ENCODE assay signal across 6 cellular contexts in the genomic region with DNA sequence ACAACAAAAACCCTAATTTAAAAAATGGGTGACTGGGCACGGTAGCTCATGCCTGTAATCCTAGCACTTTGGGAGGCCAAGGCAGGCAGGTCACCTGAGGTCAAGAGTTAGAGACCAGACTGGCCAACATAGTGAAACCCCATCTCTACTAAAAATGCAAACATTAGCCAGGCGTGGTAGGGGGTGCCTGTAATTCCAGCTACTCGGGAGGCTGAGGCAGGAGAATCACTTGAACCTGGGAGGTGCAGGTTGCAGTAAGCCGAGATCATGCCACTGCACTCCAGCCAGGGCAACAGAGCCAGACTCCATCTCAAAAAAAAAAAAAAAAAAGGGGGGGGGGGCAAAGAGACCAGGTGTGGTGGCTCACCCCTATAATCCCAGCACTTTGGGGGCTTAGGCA. TPM values are rescaled to one million over a fixed set of nuclear protein-coding genes. Genes with fewer than 3 reads are reported as not detected.
DNase-seq lines count a peak whose midpoint lies in the region; FAIRE-seq and TF ChIP-seq lines count a peak whose summit lies in the region.
"Not testable (repeated sequence)": the region's sequence is repeated elsewhere in the genome, so short reads cannot be mapped to it uniquely, and the experiment has no call there.

No MANE protein-coding gene starts in this region.

- TF ChIP-seq CTCF in kidney (IDR thresholded peaks at IDR 0.05; ENCODE audit: borderline replicate concordance, extremely low read depth, insufficient read depth); testis (IDR thresholded peaks at IDR 0.05): not testable (repeated sequence)

- CTCF ChIA-PET in activated CD4-positive, alpha-beta T cell treated with anti-CD3 and anti-CD28 coated beads, Interleukin-2, amount 10 ng/mL, durations not matched to agents 7 days and 5 days (lab: Charles Lee) = not testable (repeated sequence)

- not testable (repeated sequence) for FAIRE-seq in kidney (lab: Jason Lieb, UNC)

- H3K4me3 ChIP-seq in kidney (ENCODE audit: low read length in 2 of 2); testis: not testable (repeated sequence)

- H3K27me3 Mint-ChIP-seq in IgD-negative memory B cell; activated CD4-positive, alpha-beta T cell treated with anti-CD3 and anti-CD28 coated beads, Interleukin-2, amount 10 ng/mL, durations not matched to agents 7 days and 5 days: not testable (repeated sequence)

- not testable (repeated sequence) for H3K9me3 ChIP-seq in kidney (ENCODE audit: control insufficient read depth in 1 of 2, low read length in 2 of 2); testis

- peak overlapping the region in 2 of 3 donors; percentile 46 to 76 for H3K27ac Mint-ChIP-seq in IgD-negative memory B cell
- H3K27ac Mint-ChIP-seq in activated CD4-positive, alpha-beta T cell treated with anti-CD3 and anti-CD28 coated beads, Interleukin-2, amount 10 ng/mL, durations not matched to agents 7 days and 5 days = not testable (repeated sequence)

- not testable (repeated sequence) for H3K4me1 Mint-ChIP-seq in IgD-negative memory B cell
- H3K4me1 Mint-ChIP-seq in activated CD4-positive, alpha-beta T cell treated with anti-CD3 and anti-CD28 coated beads, Interleukin-2, amount 10 ng/mL, durations not matched to agents 7 days and 5 days = peaks cover 28% of the 10 kb centered on the region

- WGBS in testis, 2 donors = 92 to 94% methylated on average over 4 of the region's 4 CpGs

- not testable (repeated sequence) for H3K36me3 ChIP-seq in kidney (ENCODE audit: control insufficient read depth in 1 of 2, insufficient read depth in 2 of 2, low read length in 2 of 2); testis (ENCODE audit: low read depth, missing control alignments)

- not testable (repeated sequence) for H3K27me3 ChIP-seq in testis

- POLR2A ChIA-PET in activated CD4-positive, alpha-beta T cell treated with anti-CD3 and anti-CD28 coated beads, Interleukin-2, amount 10 ng/mL, durations not matched to agents 7 days and 5 days (lab: Charles Lee) = not testable (repeated sequence)

- intact Hi-C loops in kidney (cut with DNase I); posterior vena cava (cut with DNase I); testis (cut with DNase I; ENCODE audit: low total_unique reads): not testable (repeated sequence)

- not testable (repeated sequence) for H3K27ac ChIP-seq in kidney (ENCODE audit: low read depth in 2 of 2, low read length in 2 of 2); testis

- not testable (repeated sequence) for H3K9ac ChIP-seq in kidney (ENCODE audit: low read length in 2 of 2)

- TF ChIP-seq POLR2A in testis (IDR thresholded peaks at IDR 0.05) = not testable (repeated sequence)

- H3K36me3 Mint-ChIP-seq in IgD-negative memory B cell; activated CD4-positive, alpha-beta T cell treated with anti-CD3 and anti-CD28 coated beads, Interleukin-2, amount 10 ng/mL, durations not matched to agents 7 days and 5 days (ENCODE audit: low read depth): not testable (repeated sequence)

- not testable (repeated sequence) for H3K4me3 Mint-ChIP-seq in IgD-negative memory B cell; activated CD4-positive, alpha-beta T cell treated with anti-CD3 and anti-CD28 coated beads, Interleukin-2, amount 10 ng/mL, durations not matched to agents 7 days and 5 days

- DNase-seq in activated CD4-positive, alpha-beta T cell treated with anti-CD3 and anti-CD28 coated beads, Interleukin-2, amount 10 ng/mL, durations not matched to agents 7 days and 5 days = peak; percentile 2
- DNase-seq in activated effector memory CD4-positive, alpha-beta T cell treated with anti-CD3 and anti-CD28 coated beads, Interleukin-2, amount 50 U/mL, for 16 hours = peak; percentile 36
- DNase-seq in kidney (peak; percentile 6), posterior vena cava (ENCODE audit: low spot score) (peak; percentile 3), testis (peak; percentile 2)

- not testable (repeated sequence) for H3K4me1 ChIP-seq in kidney (ENCODE audit: control insufficient read depth in 1 of 2, insufficient read depth in 1 of 2, low read depth in 1 of 2, low read length in 2 of 2); testis

- H3K9me3 Mint-ChIP-seq in IgD-negative memory B cell; activated CD4-positive, alpha-beta T cell treated with anti-CD3 and anti-CD28 coated beads, Interleukin-2, amount 10 ng/mL, durations not matched to agents 7 days and 5 days: not testable (repeated sequence)

RNA-seq across cellular contexts. Expression of a gene that starts 43.9 kb away (rescaled TPM):
- polyA plus RNA-seq in IgD-negative memory B cell = 34.4 TPM
- 10 to 100 TPM; 32.1 to 36.3 TPM for total RNA-seq in activated CD4-positive, alpha-beta T cell treated with anti-CD3 and anti-CD28 coated beads, Interleukin-2, amount 10 ng/mL, durations not matched to agents 7 days and 5 days
- total RNA-seq in kidney = 26.1 TPM
- 63.1 TPM for polyA plus RNA-seq in kidney (ENCODE audit: insufficient read depth, low read depth, low replicate concordance)
- 10 to 100 TPM; 29.2 to 31.6 TPM for total RNA-seq in posterior vena cava
- total RNA-seq in testis = 10 to 100 TPM; 61.2 to 65.8 TPM
- polyA plus RNA-seq in testis (ENCODE audit: insufficient read depth, low read depth, low replicate concordance) = 88.3 TPM

RNA-seq across cellular contexts. Expression of a gene that starts 55.1 kb away (rescaled TPM):
- polyA plus RNA-seq in IgD-negative memory B cell (38.0 TPM), kidney (ENCODE audit: insufficient read depth, low read depth, low replicate concordance) (65.5 TPM), testis (ENCODE audit: insufficient read depth, low read depth, low replicate concordance) (35.2 TPM)
- 10 to 100 TPM; 26.7 to 33.1 TPM for total RNA-seq in activated CD4-positive, alpha-beta T cell treated with anti-CD3 and anti-CD28 coated beads, Interleukin-2, amount 10 ng/mL, durations not matched to agents 7 days and 5 days
- total RNA-seq in kidney (36.5 TPM), posterior vena cava (10 to 100 TPM; 23.2 to 28.8 TPM), testis (100 to 1,000 TPM in 1 of 2 donors, 10 to 100 TPM in 1; 68.6 to 105 TPM)

RNA-seq across cellular contexts. Expression of a gene that starts 56.9 kb away (rescaled TPM):
- polyA plus RNA-seq in IgD-negative memory B cell = 141 TPM
- total RNA-seq in activated CD4-positive, alpha-beta T cell treated with anti-CD3 and anti-CD28 coated beads, Interleukin-2, amount 10 ng/mL, durations not matched to agents 7 days and 5 days = 10 to 100 TPM; 61.8 to 65.6 TPM
- 51.2 TPM for total RNA-seq in kidney
- polyA plus RNA-seq in kidney (ENCODE audit: insufficient read depth, low read depth, low replicate concordance) = 304 TPM
- total RNA-seq in posterior vena cava = 10 to 100 TPM; 29.8 to 31.2 TPM
- total RNA-seq in testis = 10 to 100 TPM; 38.2 to 50.5 TPM
- polyA plus RNA-seq in testis (ENCODE audit: insufficient read depth, low read depth, low replicate concordance) = 91.2 TPM

RNA-seq across cellular contexts. Expression of a gene that starts 57.0 kb away (rescaled TPM):
- polyA plus RNA-seq in IgD-negative memory B cell (2,981 TPM), kidney (ENCODE audit: insufficient read depth, low read depth, low replicate concordance) (1,887 TPM), testis (ENCODE audit: insufficient read depth, low read depth, low replicate concordance) (505 TPM)
- total RNA-seq in activated CD4-positive, alpha-beta T cell treated with anti-CD3 and anti-CD28 coated beads, Interleukin-2, amount 10 ng/mL, durations not matched to agents 7 days and 5 days = 1,000 to 10,000 TPM; 1,480 to 2,023 TPM
- total RNA-seq in kidney (1,258 TPM), posterior vena cava (100 to 1,000 TPM; 798 to 911 TPM), testis (100 to 1,000 TPM; 221 to 398 TPM)
